In genomic region chr7:28191751-28192150, GRCh38 we compare ENCODE assay signal across 23 cellular contexts.
"Had no signal": no experiment of that assay in that cellular context is flagged by ENCODE, and none has a peak within 500 bp of the region (broad histone marks: within the 10 kb centered on the region; RNA-seq: fewer than 3 reads in every experiment).

No MANE protein-coding gene starts in this region.

- DNase-seq: activated CD4-positive, alpha-beta T cell treated with anti-CD3 and anti-CD28 coated beads, Interleukin-2, amount 50 U/mL, for 1 hour; activated CD4-positive, CD25-positive, alpha-beta regulatory T cell treated with anti-CD3 and anti-CD28 coated beads, Interleukin-2, amount 50 U/mL, for 72 hours; activated CD8-positive, alpha-beta memory T cell treated with anti-CD3 and anti-CD28 coated beads for 24 hours; activated CD8-positive, alpha-beta memory T cell treated with anti-CD3 and anti-CD28 coated beads, Interleukin-2, amount 50 U/mL, for 4 hours; activated T-cell treated with anti-CD3 and anti-CD28 coated beads, Interleukin-2, amount 50 U/mL, for 24 hours; central memory CD4-positive, alpha-beta T cell; dermis blood vessel endothelial cell; effector CD8-positive, alpha-beta T cell; erythroblast; foreskin fibroblast; left ventricle myocardium inferior; mucosa of descending colon; nucleus accumbens; right cardiac atrium; stimulated activated CD4-positive, alpha-beta T cell treated with anti-CD3 and anti-CD28 coated beads, Interleukin-12 subunit alpha, Interleukin-12 subunit beta, amount 100 ng/mL, for 4 hours; stimulated activated CD4-positive, alpha-beta T cell treated with anti-CD3 and anti-CD28 coated beads, Interleukin-4, amount 100 ng/mL, for 4 hours; stimulated activated naive CD8-positive, alpha-beta T cell treated with anti-CD3 and anti-CD28 coated beads, Interleukin-15, Interleukin-2, amounts not matched to agents 100 U/mL and 50 U/mL, for 24 hours; T-helper 17 cell; upper lobe of left lung had no signal

- ATAC-seq: activated T-helper 17 cell treated with anti-CD3 and anti-CD28 coated beads, Interleukin-2, amount 50 U/mL, for 72 hours; mucosa of descending colon; right cardiac atrium; stimulated activated naive CD8-positive, alpha-beta T cell treated with anti-CD3 and anti-CD28 coated beads, Interleukin-15, Interleukin-2, amounts not matched to agents 100 U/mL and 50 U/mL, for 24 hours; T-helper 17 cell had no signal

- H3K27ac Mint-ChIP-seq: activated naive CD8-positive, alpha-beta T cell; activated T-cell treated with anti-CD3 and anti-CD28 coated beads, Interleukin-2, amount 50 U/mL, for 24 hours; activated T-helper 17 cell treated with anti-CD3 and anti-CD28 coated beads, Interleukin-2, amount 50 U/mL, for 72 hours; T-helper 17 cell had no signal

- H3K27ac ChIP-seq: left ventricle myocardium inferior, parathyroid adenoma, upper lobe of left lung, VCaP had no signal

- H3K4me1 Mint-ChIP-seq: activated T-helper 17 cell treated with anti-CD3 and anti-CD28 coated beads, Interleukin-2, amount 50 U/mL, for 72 hours had no signal

- H3K4me3 Mint-ChIP-seq: activated naive CD8-positive, alpha-beta T cell; activated T-cell treated with anti-CD3 and anti-CD28 coated beads, Interleukin-2, amount 50 U/mL, for 24 hours; activated T-helper 17 cell treated with anti-CD3 and anti-CD28 coated beads, Interleukin-2, amount 50 U/mL, for 72 hours; T-helper 17 cell had no signal

- H3K36me3 Mint-ChIP-seq: activated naive CD8-positive, alpha-beta T cell had no signal

- H3K9me3 Mint-ChIP-seq: activated T-cell treated with anti-CD3 and anti-CD28 coated beads, Interleukin-2, amount 50 U/mL, for 24 hours; activated T-helper 17 cell treated with anti-CD3 and anti-CD28 coated beads, Interleukin-2, amount 50 U/mL, for 72 hours had no signal

- H3K4me3 ChIP-seq: left ventricle myocardium inferior, mucosa of descending colon, upper lobe of left lung had no signal

- H3K27me3 ChIP-seq: upper lobe of left lung had no signal

- H3K9me3 ChIP-seq: left ventricle myocardium inferior, mucosa of descending colon, upper lobe of left lung had no signal

- H3K36me3 ChIP-seq: left ventricle myocardium inferior, upper lobe of left lung had no signal

- H3K4me1 ChIP-seq: left ventricle myocardium inferior, parathyroid adenoma, upper lobe of left lung had no signal
